Comparison of ENCODE assay signal across 2 cellular contexts in the genomic region with DNA sequence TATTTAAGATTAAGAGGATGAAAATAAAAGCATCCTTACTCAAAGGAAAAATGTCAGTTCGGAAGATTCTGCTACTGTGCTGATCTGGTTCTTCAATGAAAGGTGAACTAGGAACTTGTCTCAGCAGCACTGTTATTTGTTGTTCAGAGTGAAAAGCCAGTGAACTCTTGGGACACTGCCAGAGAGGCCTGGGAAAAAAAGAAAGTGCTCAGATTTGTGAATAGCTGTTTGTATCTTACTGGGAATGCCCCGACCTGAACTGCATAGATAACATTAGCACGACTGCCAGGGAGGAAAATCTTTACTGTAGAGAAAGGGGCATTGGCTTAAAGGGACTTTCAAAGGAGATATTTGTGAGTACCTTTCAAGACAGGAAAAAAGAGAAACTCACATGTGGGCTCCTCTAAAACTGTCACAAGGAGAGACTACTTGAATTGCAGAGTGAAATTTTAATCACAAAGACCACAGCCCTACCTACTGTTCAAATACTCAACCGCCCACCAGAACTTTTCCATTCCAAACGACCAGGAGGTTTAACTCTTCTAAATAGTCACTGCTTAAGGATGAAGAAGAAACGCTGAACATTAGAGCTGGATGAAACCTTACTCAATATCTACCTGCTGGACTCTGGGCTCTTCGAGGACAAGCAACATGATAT.
TF ChIP-seq lines count a peak whose summit lies in the region.

No MANE protein-coding gene starts in this region.

TF ChIP-seq in WTC11, 78 proteins besides CTCF, POLR2A, EP300 and RAD21 (continued from another document):
- TF ChIP-seq, protein P1, sequence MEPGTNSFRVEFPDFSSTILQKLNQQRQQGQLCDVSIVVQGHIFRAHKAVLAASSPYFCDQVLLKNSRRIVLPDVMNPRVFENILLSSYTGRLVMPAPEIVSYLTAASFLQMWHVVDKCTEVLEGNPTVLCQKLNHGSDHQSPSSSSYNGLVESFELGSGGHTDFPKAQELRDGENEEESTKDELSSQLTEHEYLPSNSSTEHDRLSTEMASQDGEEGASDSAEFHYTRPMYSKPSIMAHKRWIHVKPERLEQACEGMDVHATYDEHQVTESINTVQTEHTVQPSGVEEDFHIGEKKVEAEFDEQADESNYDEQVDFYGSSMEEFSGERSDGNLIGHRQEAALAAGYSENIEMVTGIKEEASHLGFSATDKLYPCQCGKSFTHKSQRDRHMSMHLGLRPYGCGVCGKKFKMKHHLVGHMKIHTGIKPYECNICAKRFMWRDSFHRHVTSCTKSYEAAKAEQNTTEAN (CRISPR knock-in tag; IDR thresholded peaks at IDR 0.05), result no peak
- TF ChIP-seq, protein P2, sequence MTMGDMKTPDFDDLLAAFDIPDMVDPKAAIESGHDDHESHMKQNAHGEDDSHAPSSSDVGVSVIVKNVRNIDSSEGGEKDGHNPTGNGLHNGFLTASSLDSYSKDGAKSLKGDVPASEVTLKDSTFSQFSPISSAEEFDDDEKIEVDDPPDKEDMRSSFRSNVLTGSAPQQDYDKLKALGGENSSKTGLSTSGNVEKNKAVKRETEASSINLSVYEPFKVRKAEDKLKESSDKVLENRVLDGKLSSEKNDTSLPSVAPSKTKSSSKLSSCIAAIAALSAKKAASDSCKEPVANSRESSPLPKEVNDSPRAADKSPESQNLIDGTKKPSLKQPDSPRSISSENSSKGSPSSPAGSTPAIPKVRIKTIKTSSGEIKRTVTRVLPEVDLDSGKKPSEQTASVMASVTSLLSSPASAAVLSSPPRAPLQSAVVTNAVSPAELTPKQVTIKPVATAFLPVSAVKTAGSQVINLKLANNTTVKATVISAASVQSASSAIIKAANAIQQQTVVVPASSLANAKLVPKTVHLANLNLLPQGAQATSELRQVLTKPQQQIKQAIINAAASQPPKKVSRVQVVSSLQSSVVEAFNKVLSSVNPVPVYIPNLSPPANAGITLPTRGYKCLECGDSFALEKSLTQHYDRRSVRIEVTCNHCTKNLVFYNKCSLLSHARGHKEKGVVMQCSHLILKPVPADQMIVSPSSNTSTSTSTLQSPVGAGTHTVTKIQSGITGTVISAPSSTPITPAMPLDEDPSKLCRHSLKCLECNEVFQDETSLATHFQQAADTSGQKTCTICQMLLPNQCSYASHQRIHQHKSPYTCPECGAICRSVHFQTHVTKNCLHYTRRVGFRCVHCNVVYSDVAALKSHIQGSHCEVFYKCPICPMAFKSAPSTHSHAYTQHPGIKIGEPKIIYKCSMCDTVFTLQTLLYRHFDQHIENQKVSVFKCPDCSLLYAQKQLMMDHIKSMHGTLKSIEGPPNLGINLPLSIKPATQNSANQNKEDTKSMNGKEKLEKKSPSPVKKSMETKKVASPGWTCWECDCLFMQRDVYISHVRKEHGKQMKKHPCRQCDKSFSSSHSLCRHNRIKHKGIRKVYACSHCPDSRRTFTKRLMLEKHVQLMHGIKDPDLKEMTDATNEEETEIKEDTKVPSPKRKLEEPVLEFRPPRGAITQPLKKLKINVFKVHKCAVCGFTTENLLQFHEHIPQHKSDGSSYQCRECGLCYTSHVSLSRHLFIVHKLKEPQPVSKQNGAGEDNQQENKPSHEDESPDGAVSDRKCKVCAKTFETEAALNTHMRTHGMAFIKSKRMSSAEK (CRISPR knock-in tag; IDR thresholded peaks at IDR 0.05; ENCODE audit: borderline replicate concordance), result no peak
- TF ChIP-seq ZNF263 (CRISPR knock-in tag; IDR thresholded peaks at IDR 0.05; ENCODE audit: low read depth) (no peak), ZNF232 (CRISPR knock-in tag; IDR thresholded peaks at IDR 0.05) (no peak), SMAD3 (CRISPR knock-in tag; IDR thresholded peaks at IDR 0.05; ENCODE audit: borderline replicate concordance) (no peak)
- TF ChIP-seq, protein P3, sequence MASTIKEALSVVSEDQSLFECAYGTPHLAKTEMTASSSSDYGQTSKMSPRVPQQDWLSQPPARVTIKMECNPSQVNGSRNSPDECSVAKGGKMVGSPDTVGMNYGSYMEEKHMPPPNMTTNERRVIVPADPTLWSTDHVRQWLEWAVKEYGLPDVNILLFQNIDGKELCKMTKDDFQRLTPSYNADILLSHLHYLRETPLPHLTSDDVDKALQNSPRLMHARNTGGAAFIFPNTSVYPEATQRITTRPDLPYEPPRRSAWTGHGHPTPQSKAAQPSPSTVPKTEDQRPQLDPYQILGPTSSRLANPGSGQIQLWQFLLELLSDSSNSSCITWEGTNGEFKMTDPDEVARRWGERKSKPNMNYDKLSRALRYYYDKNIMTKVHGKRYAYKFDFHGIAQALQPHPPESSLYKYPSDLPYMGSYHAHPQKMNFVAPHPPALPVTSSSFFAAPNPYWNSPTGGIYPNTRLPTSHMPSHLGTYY (CRISPR knock-in tag; IDR thresholded peaks at IDR 0.05), result no peak
TF ChIP-seq in WTC11: peak in this region for 0.

TF ChIP-seq in H1, 55 proteins besides CTCF, POLR2A, EP300 and RAD21 (continued from another document):
- TF ChIP-seq, protein P4, sequence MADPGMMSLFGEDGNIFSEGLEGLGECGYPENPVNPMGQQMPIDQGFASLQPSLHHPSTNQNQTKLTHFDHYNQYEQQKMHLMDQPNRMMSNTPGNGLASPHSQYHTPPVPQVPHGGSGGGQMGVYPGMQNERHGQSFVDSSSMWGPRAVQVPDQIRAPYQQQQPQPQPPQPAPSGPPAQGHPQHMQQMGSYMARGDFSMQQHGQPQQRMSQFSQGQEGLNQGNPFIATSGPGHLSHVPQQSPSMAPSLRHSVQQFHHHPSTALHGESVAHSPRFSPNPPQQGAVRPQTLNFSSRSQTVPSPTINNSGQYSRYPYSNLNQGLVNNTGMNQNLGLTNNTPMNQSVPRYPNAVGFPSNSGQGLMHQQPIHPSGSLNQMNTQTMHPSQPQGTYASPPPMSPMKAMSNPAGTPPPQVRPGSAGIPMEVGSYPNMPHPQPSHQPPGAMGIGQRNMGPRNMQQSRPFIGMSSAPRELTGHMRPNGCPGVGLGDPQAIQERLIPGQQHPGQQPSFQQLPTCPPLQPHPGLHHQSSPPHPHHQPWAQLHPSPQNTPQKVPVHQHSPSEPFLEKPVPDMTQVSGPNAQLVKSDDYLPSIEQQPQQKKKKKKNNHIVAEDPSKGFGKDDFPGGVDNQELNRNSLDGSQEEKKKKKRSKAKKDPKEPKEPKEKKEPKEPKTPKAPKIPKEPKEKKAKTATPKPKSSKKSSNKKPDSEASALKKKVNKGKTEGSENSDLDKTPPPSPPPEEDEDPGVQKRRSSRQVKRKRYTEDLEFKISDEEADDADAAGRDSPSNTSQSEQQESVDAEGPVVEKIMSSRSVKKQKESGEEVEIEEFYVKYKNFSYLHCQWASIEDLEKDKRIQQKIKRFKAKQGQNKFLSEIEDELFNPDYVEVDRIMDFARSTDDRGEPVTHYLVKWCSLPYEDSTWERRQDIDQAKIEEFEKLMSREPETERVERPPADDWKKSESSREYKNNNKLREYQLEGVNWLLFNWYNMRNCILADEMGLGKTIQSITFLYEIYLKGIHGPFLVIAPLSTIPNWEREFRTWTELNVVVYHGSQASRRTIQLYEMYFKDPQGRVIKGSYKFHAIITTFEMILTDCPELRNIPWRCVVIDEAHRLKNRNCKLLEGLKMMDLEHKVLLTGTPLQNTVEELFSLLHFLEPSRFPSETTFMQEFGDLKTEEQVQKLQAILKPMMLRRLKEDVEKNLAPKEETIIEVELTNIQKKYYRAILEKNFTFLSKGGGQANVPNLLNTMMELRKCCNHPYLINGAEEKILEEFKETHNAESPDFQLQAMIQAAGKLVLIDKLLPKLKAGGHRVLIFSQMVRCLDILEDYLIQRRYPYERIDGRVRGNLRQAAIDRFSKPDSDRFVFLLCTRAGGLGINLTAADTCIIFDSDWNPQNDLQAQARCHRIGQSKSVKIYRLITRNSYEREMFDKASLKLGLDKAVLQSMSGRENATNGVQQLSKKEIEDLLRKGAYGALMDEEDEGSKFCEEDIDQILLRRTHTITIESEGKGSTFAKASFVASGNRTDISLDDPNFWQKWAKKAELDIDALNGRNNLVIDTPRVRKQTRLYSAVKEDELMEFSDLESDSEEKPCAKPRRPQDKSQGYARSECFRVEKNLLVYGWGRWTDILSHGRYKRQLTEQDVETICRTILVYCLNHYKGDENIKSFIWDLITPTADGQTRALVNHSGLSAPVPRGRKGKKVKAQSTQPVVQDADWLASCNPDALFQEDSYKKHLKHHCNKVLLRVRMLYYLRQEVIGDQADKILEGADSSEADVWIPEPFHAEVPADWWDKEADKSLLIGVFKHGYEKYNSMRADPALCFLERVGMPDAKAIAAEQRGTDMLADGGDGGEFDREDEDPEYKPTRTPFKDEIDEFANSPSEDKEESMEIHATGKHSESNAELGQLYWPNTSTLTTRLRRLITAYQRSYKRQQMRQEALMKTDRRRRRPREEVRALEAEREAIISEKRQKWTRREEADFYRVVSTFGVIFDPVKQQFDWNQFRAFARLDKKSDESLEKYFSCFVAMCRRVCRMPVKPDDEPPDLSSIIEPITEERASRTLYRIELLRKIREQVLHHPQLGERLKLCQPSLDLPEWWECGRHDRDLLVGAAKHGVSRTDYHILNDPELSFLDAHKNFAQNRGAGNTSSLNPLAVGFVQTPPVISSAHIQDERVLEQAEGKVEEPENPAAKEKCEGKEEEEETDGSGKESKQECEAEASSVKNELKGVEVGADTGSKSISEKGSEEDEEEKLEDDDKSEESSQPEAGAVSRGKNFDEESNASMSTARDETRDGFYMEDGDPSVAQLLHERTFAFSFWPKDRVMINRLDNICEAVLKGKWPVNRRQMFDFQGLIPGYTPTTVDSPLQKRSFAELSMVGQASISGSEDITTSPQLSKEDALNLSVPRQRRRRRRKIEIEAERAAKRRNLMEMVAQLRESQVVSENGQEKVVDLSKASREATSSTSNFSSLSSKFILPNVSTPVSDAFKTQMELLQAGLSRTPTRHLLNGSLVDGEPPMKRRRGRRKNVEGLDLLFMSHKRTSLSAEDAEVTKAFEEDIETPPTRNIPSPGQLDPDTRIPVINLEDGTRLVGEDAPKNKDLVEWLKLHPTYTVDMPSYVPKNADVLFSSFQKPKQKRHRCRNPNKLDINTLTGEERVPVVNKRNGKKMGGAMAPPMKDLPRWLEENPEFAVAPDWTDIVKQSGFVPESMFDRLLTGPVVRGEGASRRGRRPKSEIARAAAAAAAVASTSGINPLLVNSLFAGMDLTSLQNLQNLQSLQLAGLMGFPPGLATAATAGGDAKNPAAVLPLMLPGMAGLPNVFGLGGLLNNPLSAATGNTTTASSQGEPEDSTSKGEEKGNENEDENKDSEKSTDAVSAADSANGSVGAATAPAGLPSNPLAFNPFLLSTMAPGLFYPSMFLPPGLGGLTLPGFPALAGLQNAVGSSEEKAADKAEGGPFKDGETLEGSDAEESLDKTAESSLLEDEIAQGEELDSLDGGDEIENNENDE (IDR thresholded peaks at IDR 0.05; ENCODE audit: insufficient replicate concordance, low read length), result no peak
- TF ChIP-seq TCF12 (IDR thresholded peaks at IDR 0.05; ENCODE audit: low read depth, low read length) (no peak), POLR2AphosphoS5 (IDR thresholded peaks at IDR 0.05; ENCODE audit: low read depth, low read length) (no peak), CHD1 (IDR thresholded peaks at IDR 0.05; ENCODE audit: low read depth, low read length) (no peak), SAP30 (IDR thresholded peaks at IDR 0.05; ENCODE audit: insufficient read depth, insufficient replicate concordance, low read length) (no peak), CEBPB (IDR thresholded peaks at IDR 0.05; ENCODE audit: low read depth, low read length) (no peak)
TF ChIP-seq in H1: peak in this region for 0.
